ENCODE assay signal across 9 cellular contexts in the genomic region with DNA sequence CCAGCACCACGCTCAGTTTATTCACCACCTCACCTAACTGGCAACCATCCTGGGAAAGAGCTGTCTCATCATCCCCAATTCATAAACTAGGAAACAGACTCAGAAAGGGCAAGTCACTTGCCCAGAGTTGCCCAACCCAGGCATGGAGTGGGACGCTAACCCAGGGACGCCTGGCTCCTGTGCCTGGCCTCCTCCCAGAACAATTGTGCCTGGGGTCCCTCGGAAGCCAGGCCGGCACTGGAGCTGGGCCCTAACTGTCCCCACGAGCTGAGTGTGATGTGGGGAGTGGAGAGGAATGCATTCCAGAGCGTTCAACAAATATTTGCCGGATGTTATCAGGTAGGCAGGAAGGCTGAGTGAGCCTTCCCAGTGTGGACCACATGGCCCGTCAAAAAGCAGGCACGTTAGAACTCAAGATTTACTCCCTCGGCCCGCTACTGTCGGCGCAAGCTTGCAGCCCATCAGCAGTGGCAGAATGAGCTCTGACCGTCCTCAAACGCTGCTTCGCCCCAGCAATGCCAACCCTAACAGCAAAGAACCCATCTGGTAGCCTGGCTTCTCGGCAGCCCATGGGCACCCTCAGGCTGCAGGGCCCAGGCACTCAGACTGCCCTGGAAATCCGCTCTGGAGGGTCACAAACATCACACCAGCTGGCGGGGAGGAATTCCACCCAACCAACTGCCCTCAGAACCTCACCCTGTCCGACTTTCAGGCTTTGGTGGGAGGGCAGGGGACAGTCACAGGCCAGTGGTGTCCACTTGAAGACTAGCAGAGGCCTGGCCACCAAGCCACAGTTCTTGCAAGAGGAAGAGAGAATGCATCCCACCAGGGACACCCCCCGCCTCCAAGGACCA. TPM values are rescaled to one million over a fixed set of nuclear protein-coding genes. Genes with fewer than 3 reads are reported as not detected.
DNase-seq lines count a peak whose midpoint lies in the region; ATAC-seq and TF ChIP-seq lines count a peak whose summit lies in the region.
"Had no signal": no experiment of that assay in that cellular context is flagged by ENCODE, and none has a peak within 500 bp of the region (broad histone marks: within the 10 kb centered on the region; RNA-seq: fewer than 3 reads in every experiment).

No MANE protein-coding gene starts in this region.

- peak overlapping the region; percentile 87 for H3K18ac ChIP-seq in neuronal stem cell (ENCODE audit: low read length)

- peak overlapping the region; percentile 25; the same call in 1 of the 2 replicates for H3K9ac ChIP-seq in BLaER1
- H3K9ac ChIP-seq in SK-N-SH = no peak overlapping the region
- peak overlapping the region; percentile 79 for H3K9ac ChIP-seq in neuronal stem cell (ENCODE audit: low read depth, low read length, poor library complexity)

- no peak for TF ChIP-seq EP300 in SK-N-SH (IDR thresholded peaks at IDR 0.05; ENCODE audit: borderline replicate concordance in 1 of 2, low read depth in 1 of 2, low read length in 1 of 2)

- H2BK15ac ChIP-seq in neuronal stem cell (ENCODE audit: low read length) = no peak overlapping the region

- H3K4me3 ChIP-seq in BLaER1 (no peak overlapping the region), SK-N-SH (ENCODE audit: low read depth in 2 of 2, low read length in 1 of 2) (no peak overlapping the region), esophagus (ENCODE audit: low read depth in 1 of 2, low read length in 2 of 2) (no peak overlapping the region), neuronal stem cell (ENCODE audit: low read length in 2 of 2) (no peak overlapping the region), lower leg skin (ENCODE audit: low read depth, poor library complexity, severe bottlenecking) (no peak overlapping the region)
- H3K4me3 ChIP-seq: SK-N-MC had no signal

- H2AFZ ChIP-seq in SK-N-SH (ENCODE audit: low read depth) = no peak overlapping the region
- H2AFZ ChIP-seq in neuronal stem cell (ENCODE audit: low read length) = no peak overlapping the region

- peak overlapping the region; percentile 46 for H2BK12ac ChIP-seq in neuronal stem cell (ENCODE audit: low read length)

- H3K79me1 ChIP-seq in neuronal stem cell (ENCODE audit: low read depth, low read length) = peaks cover 22% of the 10 kb centered on the region

- no peak for TF ChIP-seq POLR2A in lower leg skin (IDR thresholded peaks at IDR 0.05)

- no peaks in the 10 kb centered on the region for H3K9me2 ChIP-seq in SK-N-SH

- H2AK5ac ChIP-seq in neuronal stem cell (ENCODE audit: low read depth, low read length) = peak overlapping the region; percentile 72

- peaks cover 99% of the 10 kb centered on the region for H3K79me2 ChIP-seq in SK-N-SH (ENCODE audit: insufficient read depth)

- peak overlapping the region; percentile 100 for H3K4me2 ChIP-seq in BLaER1
- peak overlapping the region; percentile 61 for H3K4me2 ChIP-seq in SK-N-SH
- no peak overlapping the region for H3K4me2 ChIP-seq in neuronal stem cell (ENCODE audit: insufficient read depth, low read length, poor library complexity, severe bottlenecking)

- TF ChIP-seq RAD21 in SK-N-SH (IDR thresholded peaks at IDR 0.05; ENCODE audit: low read length) = no peak

- H3K27ac ChIP-seq in BLaER1 (peak overlapping the region; percentile 19; the same call in 1 of the 2 replicates), SK-N-SH (ENCODE audit: low read depth in 2 of 2, low read length in 1 of 2) (peak overlapping the region; percentile 24 to 75; a peak in 3 of 4 replicates), esophagus (ENCODE audit: low read depth in 2 of 2, low read length in 1 of 2) (peak overlapping the region; percentile 86 to 90), neuronal stem cell (replicated peaks; ENCODE audit: low read length) (no peak overlapping the region)
- H3K27ac ChIP-seq: SK-N-MC had no signal

- H4K91ac ChIP-seq in neuronal stem cell (ENCODE audit: low read depth, low read length, poor library complexity) = no peak overlapping the region

- DNase-seq in SK-N-SH = no peak
- no peak for DNase-seq in neuronal stem cell (ENCODE audit: low spot score)
- DNase-seq in GOT3 (lab: John Stamatoyannopoulos, UW) = no peak
- DNase-seq in lower leg skin (ENCODE audit: low spot score in 2 of 2) = no peak
- DNase-seq in SW 1271 (lab: John Stamatoyannopoulos, UW) = no peak

- H3K4ac ChIP-seq in neuronal stem cell (ENCODE audit: low read length) = no peak overlapping the region

- no peak overlapping the region for H4K8ac ChIP-seq in neuronal stem cell (ENCODE audit: low read depth, low read length)

- no peak for ATAC-seq in HG02763 (IDR thresholded peaks at IDR 0.05; ENCODE audit: unreplicated experiment)

- peak overlapping the region; percentile 82 for H3K23ac ChIP-seq in neuronal stem cell (ENCODE audit: low read depth, low read length, poor library complexity)

- peaks cover 49% of the 10 kb centered on the region for H3F3A ChIP-seq in SK-N-SH (replicated peaks; ENCODE audit: insufficient read depth)

- H2BK120ac ChIP-seq in neuronal stem cell (ENCODE audit: low read depth, low read length) = no peak overlapping the region

- TF ChIP-seq CTCF in SK-N-SH (IDR thresholded peaks at IDR 0.05) (no peak), lower leg skin (IDR thresholded peaks at IDR 0.05) (no peak)

- POLR2A ChIA-PET in SK-N-SH (lab: Yijun Ruan, JAX) = interaction anchor here (0.5 to 0.6 kb wide), 2 partner anchors 9 to 36 kb away, joined by 3 to 4 read pairs; partner anchors contain the start of gene MYH9

- no peaks in the 10 kb centered on the region for H3K27me3 ChIP-seq in BLaER1
- H3K27me3 ChIP-seq in SK-N-SH (ENCODE audit: insufficient read depth) = no peaks in the 10 kb centered on the region
- H3K27me3 ChIP-seq in esophagus (ENCODE audit: control insufficient read depth in 1 of 2, insufficient read depth in 2 of 2, low read length in 2 of 2) = no peaks in the 10 kb centered on the region
- H3K27me3 ChIP-seq in neuronal stem cell (ENCODE audit: control insufficient read depth in 3 of 3, insufficient read depth in 3 of 3, low read depth in 1 of 3, low read length in 3 of 3) = no peaks in the 10 kb centered on the region

- WGBS in SK-N-SH (ENCODE audit: low lambda C conversion rate) = 57% methylated on average over 11 of the region's 22 CpGs
- 36 to 37% methylated on average over 22 of the region's 22 CpGs for WGBS in esophagus, 2 donors
- WGBS in neuronal stem cell (ENCODE audit: extremely low coverage in 2 of 2, insufficient read length in 2 of 2, insufficient replicate concordance in 1 of 2), 2 donors = no CpG with 5 or more reads among the region's 22 CpGs
- 52 to 54% methylated on average over 21 to 22 of the region's 22 CpGs for WGBS in lower leg skin, 2 donors

- peak overlapping the region; percentile 30 for H2BK5ac ChIP-seq in neuronal stem cell (ENCODE audit: low read length)

- H3K9me3 ChIP-seq in BLaER1 (no peaks in the 10 kb centered on the region), SK-N-SH (no peaks in the 10 kb centered on the region), esophagus (ENCODE audit: control insufficient read depth in 2 of 2, insufficient read depth in 1 of 2, low read depth in 1 of 2, low read length in 1 of 2) (no peaks in the 10 kb centered on the region), neuronal stem cell (replicated peaks in 1 of 2; ENCODE audit: control insufficient read depth in 2 of 2, insufficient read depth in 1 of 2, low read depth in 1 of 2, low read length in 2 of 2) (no peaks in the 10 kb centered on the region)

- peak overlapping the region; percentile 87 for H3K14ac ChIP-seq in neuronal stem cell (ENCODE audit: low read length)

- H4K20me1 ChIP-seq in BLaER1 (peaks cover 100% of the 10 kb centered on the region), SK-N-SH (ENCODE audit: insufficient read depth) (peaks cover 94% of the 10 kb centered on the region)

- CTCF ChIA-PET in SK-N-SH (lab: Yijun Ruan, JAX) = interaction anchor here (0.7 to 1.7 kb wide), 6 partner anchors 12 to 118 kb away, joined by 3 to 6 read pairs (median 4); no protein-coding TSS in a partner anchor

- H3K36me3 ChIP-seq in BLaER1 (peaks cover 62% of the 10 kb centered on the region), SK-N-SH (replicated peaks in 1 of 2; ENCODE audit: control insufficient read depth in 1 of 2, insufficient read depth in 2 of 2, low read length in 1 of 2) (peaks cover 7 to 10% of the 10 kb centered on the region in 2 experiments), esophagus (ENCODE audit: control insufficient read depth in 2 of 2, insufficient read depth in 2 of 2, low read length in 1 of 2) (peaks cover 0 to 8% of the 10 kb centered on the region in 2 donors), neuronal stem cell (replicated peaks in 1 of 2; ENCODE audit: control insufficient read depth in 2 of 2, insufficient read depth in 2 of 2, low read length in 2 of 2) (peaks cover 13 to 28% of the 10 kb centered on the region in 2 donors)

- intact Hi-C loops in lower leg skin (cut with DNase I; ENCODE audit: low total_unique reads) = no loop called here

- H3K4me1 ChIP-seq in BLaER1 = peaks cover 78% of the 10 kb centered on the region
- peaks cover 29 to 52% of the 10 kb centered on the region in 2 experiments; a peak in 3 of 4 replicates for H3K4me1 ChIP-seq in SK-N-SH (ENCODE audit: control insufficient read depth in 1 of 2, insufficient read depth in 2 of 2, low read depth in 1 of 2, low read length in 1 of 2)
- peaks cover 20 to 30% of the 10 kb centered on the region in 2 donors for H3K4me1 ChIP-seq in esophagus (ENCODE audit: control insufficient read depth in 2 of 2, insufficient read depth in 2 of 2, low read length in 1 of 2)
- peaks cover 11 to 19% of the 10 kb centered on the region in 2 donors for H3K4me1 ChIP-seq in neuronal stem cell (ENCODE audit: control insufficient read depth in 2 of 2, insufficient read depth in 1 of 2, low read depth in 1 of 2, low read length in 2 of 2)

TF ChIP-seq in SK-N-SH, 30 proteins besides CTCF, POLR2A, EP300 and RAD21:
- TF ChIP-seq TCF12 (IDR thresholded peaks at IDR 0.05) = no peak
- TF ChIP-seq MXI1 (IDR thresholded peaks at IDR 0.05; ENCODE audit: low read depth, low read length) = no peak
- TF ChIP-seq MEF2A (IDR thresholded peaks at IDR 0.05; ENCODE audit: borderline replicate concordance, low read depth) = no peak
- TF ChIP-seq GABPA (IDR thresholded peaks at IDR 0.05; ENCODE audit: low read depth) = no peak
- 0 out of 2 replicates have a peak, but pooled peaks have one; percentile 24 for TF ChIP-seq POLR2AphosphoS5 (IDR thresholded peaks at IDR 0.05; ENCODE audit: low read depth, low read length)

RNA-seq across cellular contexts. Expression of gene MYH9, which starts 35.6 kb away (rescaled TPM):
- polyA plus RNA-seq in SK-N-SH (2012; rRNA removed) (202 and 303 TPM in 2 replicates), esophagus (100 to 1,000 TPM; 107 to 114 TPM)
- polyA plus RNA-seq in SK-N-SH (2012; cell fraction: cytosol; rRNA removed) = 181 and 225 TPM in 2 replicates
- polyA plus RNA-seq in SK-N-SH (2012; cell fraction: nucleus; rRNA removed) = 401 and 439 TPM in 2 replicates
- polyA plus RNA-seq in neuronal stem cell (2013, experiment 1 of 2) = 60.4 TPM
- 59.3 TPM for polyA plus RNA-seq in neuronal stem cell (2013, experiment 2 of 2)
- 100 to 1,000 TPM; 258 to 335 (median 307) TPM for total RNA-seq in lower leg skin
